ENCODE assay signal across 18 cellular contexts in the genomic region with DNA sequence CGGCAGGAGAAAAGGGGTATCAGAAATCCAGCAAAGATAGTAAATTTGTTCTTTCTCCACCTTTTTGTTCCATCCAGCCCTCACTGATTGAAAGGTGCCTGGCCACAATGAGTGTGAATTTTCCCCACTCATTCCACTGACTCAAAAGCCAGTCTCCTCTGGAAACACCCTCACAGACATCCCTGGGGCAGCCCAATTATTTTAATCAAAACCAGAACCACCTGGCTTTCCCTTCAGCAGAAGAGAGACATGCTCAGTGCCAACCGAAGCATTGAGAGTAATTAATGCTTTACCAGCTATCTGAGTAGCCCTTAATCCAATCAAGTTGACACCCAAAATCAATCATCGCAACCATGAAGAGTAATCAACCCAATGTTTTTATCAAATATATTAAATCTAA.
DNase-seq lines count a peak whose midpoint lies in the region; ATAC-seq and TF ChIP-seq lines count a peak whose summit lies in the region.
"Had no signal": no experiment of that assay in that cellular context is flagged by ENCODE, and none has a peak within 500 bp of the region (broad histone marks: within the 10 kb centered on the region; RNA-seq: fewer than 3 reads in every experiment).

No MANE protein-coding gene starts in this region.

- no peaks in the 10 kb centered on the region for H3K36me3 ChIP-seq in neural progenitor cell
- H3K36me3 ChIP-seq: BLaER1 treated with 17β-estradiol and CSF1 and Interleukin-3, amounts not matched to agents 10 nM and 100 nM had no signal

- H2AFZ ChIP-seq in neural progenitor cell (replicated peaks): peak overlapping the region; percentile 68

- no peaks in the 10 kb centered on the region for H4K20me1 ChIP-seq in neural progenitor cell (ENCODE audit: low read depth)
- H4K20me1 ChIP-seq: BLaER1 treated with 17β-estradiol and CSF1 and Interleukin-3, amounts not matched to agents 10 nM and 100 nM had no signal

- peaks cover 2% of the 10 kb centered on the region for H3K27me3 Mint-ChIP-seq in neural progenitor cell (ENCODE audit: insufficient read depth, low read depth)
- H3K27me3 Mint-ChIP-seq: CD4-positive, CD25-positive, alpha-beta regulatory T cell; CD8-positive, alpha-beta memory T cell; IgD-negative memory B cell had no signal

- H3K4me2 ChIP-seq in neural progenitor cell: no peak overlapping the region
- H3K4me2 ChIP-seq: BLaER1 treated with 17β-estradiol and CSF1 and Interleukin-3, amounts not matched to agents 10 nM and 100 nM had no signal

- TF ChIP-seq CTCF in neural progenitor cell (IDR thresholded peaks at IDR 0.05): no peak

- no peak overlapping the region for H3K4me3 Mint-ChIP-seq in neural progenitor cell
- H3K4me3 Mint-ChIP-seq: CD4-positive, CD25-positive, alpha-beta regulatory T cell; CD8-positive, alpha-beta memory T cell; IgD-negative memory B cell had no signal

- no peak overlapping the region for H3K27ac ChIP-seq in neural progenitor cell
- H3K27ac ChIP-seq: 22Rv1; BLaER1 treated with 17β-estradiol and CSF1 and Interleukin-3, amounts not matched to agents 10 nM and 100 nM had no signal

- no peak overlapping the region for H3K9ac ChIP-seq in neural progenitor cell
- H3K9ac ChIP-seq: BLaER1 treated with 17β-estradiol and CSF1 and Interleukin-3, amounts not matched to agents 10 nM and 100 nM had no signal

- DNase-seq in NCI-H1436 (lab: John Stamatoyannopoulos, UW): peak; percentile 10
- no peak for DNase-seq in NCI-H1436 treated with DMSO at 0.1 percent for 48 hours (lab: John Stamatoyannopoulos, UW)
- DNase-seq in NCI-H82 (lab: John Stamatoyannopoulos, UW): peak; percentile 92
- DNase-seq in SK-N-DZ (ENCODE audit: low spot score): peak; percentile 87
- DNase-seq in neural progenitor cell (ENCODE audit: low spot score): no peak
- no peak for DNase-seq in 8988T
- DNase-seq in C1 segment of cervical spinal cord (lab: John Stamatoyannopoulos, UW): no peak
- DNase-seq: CD4-positive, CD25-positive, alpha-beta regulatory T cell; CD8-positive, alpha-beta memory T cell; COR-L47; DMS79; GF-D8; HCEC 1CT; KBM-7 had no signal

- no peak overlapping the region for H3K27ac Mint-ChIP-seq in neural progenitor cell
- H3K27ac Mint-ChIP-seq: CD4-positive, CD25-positive, alpha-beta regulatory T cell; CD8-positive, alpha-beta memory T cell; IgD-negative memory B cell had no signal

- H3F3A ChIP-seq in neural progenitor cell (ENCODE audit: low read depth): no peaks in the 10 kb centered on the region

- H3K4me1 Mint-ChIP-seq in neural progenitor cell: no peaks in the 10 kb centered on the region
- H3K4me1 Mint-ChIP-seq: CD8-positive, alpha-beta memory T cell; IgD-negative memory B cell had no signal

- no peaks in the 10 kb centered on the region for H3K36me3 Mint-ChIP-seq in neural progenitor cell
- H3K36me3 Mint-ChIP-seq: CD4-positive, CD25-positive, alpha-beta regulatory T cell; CD8-positive, alpha-beta memory T cell; IgD-negative memory B cell had no signal

- no peaks in the 10 kb centered on the region for H3K4me1 ChIP-seq in neural progenitor cell
- H3K4me1 ChIP-seq: BLaER1 treated with 17β-estradiol and CSF1 and Interleukin-3, amounts not matched to agents 10 nM and 100 nM had no signal

- H3K27me3 ChIP-seq in neural progenitor cell: no peaks in the 10 kb centered on the region
- H3K27me3 ChIP-seq: BLaER1 treated with 17β-estradiol and CSF1 and Interleukin-3, amounts not matched to agents 10 nM and 100 nM had no signal

- no peaks in the 10 kb centered on the region for H3K9me3 Mint-ChIP-seq in neural progenitor cell

- H3K79me2 ChIP-seq in neural progenitor cell (ENCODE audit: low read depth): no peaks in the 10 kb centered on the region

- H3K9me3 ChIP-seq in neural progenitor cell (ENCODE audit: low read depth): no peaks in the 10 kb centered on the region
- H3K9me3 ChIP-seq: BLaER1 treated with 17β-estradiol and CSF1 and Interleukin-3, amounts not matched to agents 10 nM and 100 nM had no signal

- no peak overlapping the region for H3K4me3 ChIP-seq in neural progenitor cell
- H3K4me3 ChIP-seq: BLaER1 treated with 17β-estradiol and CSF1 and Interleukin-3, amounts not matched to agents 10 nM and 100 nM had no signal

- no peak for ATAC-seq in HG02852 (IDR thresholded peaks at IDR 0.05; ENCODE audit: unreplicated experiment)

Comparison
In these comparisons a context has a peak if more than half of its experiments do, and no peak if none do; other contexts are left out.
1. DNase-seq: peak in NCI-H1436 (single experiment), NCI-H82 (single experiment) and SK-N-DZ (single experiment); none in NCI-H1436 treated with DMSO at 0.1 percent for 48 hours (single experiment), neural progenitor cell (single experiment), 8988T (single experiment) and C1 segment of cervical spinal cord (0 of 14).